Comparison of ENCODE assay signal across 17 cellular contexts in genomic region chr2:113103958-113104627, GRCh38. TPM values are rescaled to one million over a fixed set of nuclear protein-coding genes. Genes with fewer than 3 reads are reported as not detected.
DNase-seq lines count a peak whose midpoint lies in the region; ATAC-seq and TF ChIP-seq lines count a peak whose summit lies in the region.
"Had no signal": no experiment of that assay in that cellular context is flagged by ENCODE, and none has a peak within 500 bp of the region (broad histone marks: within the 10 kb centered on the region; RNA-seq: fewer than 3 reads in every experiment).

No MANE protein-coding gene starts in this region.

- peaks cover 13 to 14% of the 10 kb centered on the region in 2 donors for H3K9me3 Mint-ChIP-seq in activated T-cell treated with anti-CD3 and anti-CD28 coated beads, Interleukin-2, amount 50 U/mL, for 72 hours
- peaks cover 20% of the 10 kb centered on the region for H3K9me3 Mint-ChIP-seq in endodermal cell

- no peak for TF ChIP-seq CTCF in endodermal cell (conservative IDR thresholded peaks at IDR 0.05)

- H3K9ac ChIP-seq in endodermal cell (ENCODE audit: extremely low read depth, low read length, poor library complexity, severe bottlenecking): no peak overlapping the region

- peak overlapping the region; percentile 51 to 56 for H3K4me3 Mint-ChIP-seq in activated T-cell treated with anti-CD3 and anti-CD28 coated beads, Interleukin-2, amount 50 U/mL, for 72 hours
- H3K4me3 Mint-ChIP-seq in endodermal cell: no peak overlapping the region
- H3K4me3 Mint-ChIP-seq: naive B cell had no signal

- H3K4me3 ChIP-seq in endodermal cell (ENCODE audit: low read length): no peak overlapping the region
- H3K4me3 ChIP-seq: esophagus squamous epithelium, vagina had no signal

- peak overlapping the region; percentile 75 for H3K27ac Mint-ChIP-seq in activated T-cell treated with anti-CD3 and anti-CD28 coated beads, Interleukin-2, amount 50 U/mL, for 72 hours
- H3K27ac Mint-ChIP-seq in endodermal cell: no peak overlapping the region

- no peaks in the 10 kb centered on the region for H3K36me3 ChIP-seq in endodermal cell (ENCODE audit: control insufficient read depth, insufficient read depth, low read length)
- H3K36me3 ChIP-seq: esophagus squamous epithelium, vagina had no signal

- H3K9me3 ChIP-seq in endodermal cell (ENCODE audit: control insufficient read depth, low read length): peaks cover 28% of the 10 kb centered on the region
- H3K9me3 ChIP-seq: vagina had no signal

- H3K27me3 ChIP-seq in endodermal cell (ENCODE audit: control insufficient read depth, insufficient read depth, low read length, poor library complexity, severe bottlenecking): peaks cover 61% of the 10 kb centered on the region
- H3K27me3 ChIP-seq: esophagus squamous epithelium, vagina had no signal

- peak; percentile 84 to 88 for ATAC-seq in activated T-cell treated with anti-CD3 and anti-CD28 coated beads, Interleukin-2, amount 50 U/mL, for 72 hours (replicated peaks in 1 of 2)
- ATAC-seq in stimulated activated naive CD8-positive, alpha-beta T cell treated with anti-CD3 and anti-CD28 coated beads, Interleukin-15, Interleukin-2, amounts not matched to agents 100 U/mL and 50 U/mL, for 24 hours: peak; percentile 87
- ATAC-seq: left lobe of liver had no signal

- H3K4me1 Mint-ChIP-seq in activated T-cell treated with anti-CD3 and anti-CD28 coated beads, Interleukin-2, amount 50 U/mL, for 72 hours (ENCODE audit: low read depth): peaks cover 39% of the 10 kb centered on the region
- peaks cover 13% of the 10 kb centered on the region for H3K4me1 Mint-ChIP-seq in endodermal cell
- H3K4me1 Mint-ChIP-seq: naive B cell had no signal

- no peaks in the 10 kb centered on the region for H3K4me1 ChIP-seq in endodermal cell (ENCODE audit: control insufficient read depth, insufficient read depth, low read length)
- H3K4me1 ChIP-seq: esophagus squamous epithelium, vagina had no signal

- H3K27ac ChIP-seq in endodermal cell (ENCODE audit: low read depth, low read length): no peak overlapping the region
- H3K27ac ChIP-seq: esophagus squamous epithelium, vagina had no signal

- 89 to 92% methylated on average over 2 to 3 of the region's 3 CpGs for WGBS in endodermal cell (ENCODE audit: insufficient coverage in 1 of 2, insufficient read length in 1 of 2), 2 experiments

- DNase-seq in activated T-cell treated with anti-CD3 and anti-CD28 coated beads for 48 hours (ENCODE audit: low read depth) (peak; percentile 23), activated T-cell treated with anti-CD3 and anti-CD28 coated beads for 4 hours (no peak), iris pigment epithelial cell (ENCODE audit: low read depth) (peak; percentile 10), COLO829 (ENCODE audit: low spot score) (no peak), NCI-H2196 (lab: John Stamatoyannopoulos, UW; ENCODE audit: unreplicated experiment) (no peak), endodermal cell (no peak)
- peak; percentile 55 to 61 for DNase-seq in activated T-cell treated with anti-CD3 and anti-CD28 coated beads, Interleukin-2, amount 50 U/mL, for 72 hours
- peak; percentile 55 for DNase-seq in stimulated activated naive CD8-positive, alpha-beta T cell treated with anti-CD3 and anti-CD28 coated beads, Interleukin-15, Interleukin-2, amounts not matched to agents 100 U/mL and 50 U/mL, for 24 hours
- DNase-seq: cortex of kidney; esophagus squamous epithelium; naive B cell; NCI-H2029; NCI-H82; stimulated activated naive CD4-positive, alpha-beta T cell treated with Interleukin-2 at 50 U/mL for 16 hours had no signal

- H3K36me3 Mint-ChIP-seq in activated T-cell treated with anti-CD3 and anti-CD28 coated beads, Interleukin-2, amount 50 U/mL, for 72 hours (ENCODE audit: insufficient read depth in 2 of 2): peaks cover 18 to 22% of the 10 kb centered on the region in 2 donors
- no peaks in the 10 kb centered on the region for H3K36me3 Mint-ChIP-seq in endodermal cell (ENCODE audit: low read depth)

- H3K27me3 Mint-ChIP-seq in activated T-cell treated with anti-CD3 and anti-CD28 coated beads, Interleukin-2, amount 50 U/mL, for 72 hours (ENCODE audit: low read depth): no peaks in the 10 kb centered on the region
- H3K27me3 Mint-ChIP-seq in endodermal cell (ENCODE audit: insufficient read depth): peaks cover 54% of the 10 kb centered on the region

RNA-seq across cellular contexts. Expression of gene IL1RN, which starts 23.3 kb away (rescaled TPM):
- 10 to 100 TPM; 18.5 to 44.3 TPM for total RNA-seq in activated T-cell treated with anti-CD3 and anti-CD28 coated beads, Interleukin-2, amount 50 U/mL, for 72 hours
- total RNA-seq in endodermal cell: not detected
- polyA plus RNA-seq in endodermal cell (2013, experiment 1 of 2): not detected
- not detected for polyA plus RNA-seq in endodermal cell (2013, experiment 2 of 2)
- total RNA-seq: pulmonary artery endothelial cell had no signal

RNA-seq across cellular contexts. Expression of gene IL1F10, which starts 36.3 kb away (rescaled TPM):
- total RNA-seq in activated T-cell treated with anti-CD3 and anti-CD28 coated beads, Interleukin-2, amount 50 U/mL, for 72 hours: not detected
- not detected for total RNA-seq in endodermal cell
- polyA plus RNA-seq in endodermal cell (2013, experiment 1 of 2): not detected
- polyA plus RNA-seq in endodermal cell (2013, experiment 2 of 2): not detected
- total RNA-seq: left lobe of liver, pulmonary artery endothelial cell, vagina had no signal

RNA-seq across cellular contexts. Expression of gene IL36RN, which starts 45.1 kb away (rescaled TPM):
- not detected for total RNA-seq in activated T-cell treated with anti-CD3 and anti-CD28 coated beads, Interleukin-2, amount 50 U/mL, for 72 hours
- total RNA-seq in endodermal cell: not detected
- polyA plus RNA-seq in endodermal cell (2013, experiment 1 of 2): not detected
- not detected for polyA plus RNA-seq in endodermal cell (2013, experiment 2 of 2)
- total RNA-seq: left lobe of liver, pulmonary artery endothelial cell had no signal

RNA-seq across cellular contexts. Expression of gene IL36B, which starts 51.4 kb away (rescaled TPM):
- not detected for total RNA-seq in activated T-cell treated with anti-CD3 and anti-CD28 coated beads, Interleukin-2, amount 50 U/mL, for 72 hours
- not detected for total RNA-seq in endodermal cell
- polyA plus RNA-seq in endodermal cell (2013, experiment 1 of 2): not detected
- polyA plus RNA-seq in endodermal cell (2013, experiment 2 of 2): not detected
- total RNA-seq: left lobe of liver, pulmonary artery endothelial cell, vagina had no signal

Comparison
In these comparisons a context has a peak if more than half of its experiments do, and no peak if none do; other contexts are left out.
1. DNase-seq: peak in activated T-cell treated with anti-CD3 and anti-CD28 coated beads for 48 hours (single experiment), activated T-cell treated with anti-CD3 and anti-CD28 coated beads, Interleukin-2, amount 50 U/mL, for 72 hours (2 of 2), iris pigment epithelial cell (single experiment) and stimulated activated naive CD8-positive, alpha-beta T cell treated with anti-CD3 and anti-CD28 coated beads, Interleukin-15, Interleukin-2, amounts not matched to agents 100 U/mL and 50 U/mL, for 24 hours (single experiment); none in activated T-cell treated with anti-CD3 and anti-CD28 coated beads for 4 hours (single experiment), COLO829 (single experiment), NCI-H2196 (single experiment) and endodermal cell (single experiment).
2. RNA of gene IL1RN, which starts 23.3 kb away (total RNA-seq): 18.5 to 44.3 TPM in activated T-cell treated with anti-CD3 and anti-CD28 coated beads, Interleukin-2, amount 50 U/mL, for 72 hours; not detected in endodermal cell; every median in the first group is over 10 times any median in the second.